ENCODE assay signal across 12 cellular contexts in the genomic region with DNA sequence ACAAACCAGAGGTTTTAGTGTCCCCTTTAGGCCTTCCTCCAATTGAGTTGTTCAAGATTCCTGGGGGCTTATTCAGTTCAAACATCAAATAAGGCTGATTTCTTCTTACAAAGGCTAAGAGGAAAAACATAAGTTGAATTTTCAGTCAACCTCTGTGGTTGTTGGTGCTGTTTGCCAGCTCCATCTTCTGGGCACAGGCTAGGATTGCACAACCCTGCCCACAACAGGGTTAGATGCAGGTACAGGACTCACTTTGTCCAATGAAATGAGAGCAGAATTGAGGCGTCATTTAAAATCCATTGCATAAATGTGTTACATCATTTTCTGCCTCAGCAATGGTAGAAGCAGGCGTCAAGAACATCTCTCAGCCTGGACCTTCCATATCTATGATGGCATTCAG.
DNase-seq lines count a peak whose midpoint lies in the region; ATAC-seq and TF ChIP-seq lines count a peak whose summit lies in the region.
"Had no signal": no experiment of that assay in that cellular context is flagged by ENCODE, and none has a peak within 500 bp of the region (broad histone marks: within the 10 kb centered on the region; RNA-seq: fewer than 3 reads in every experiment).

No MANE protein-coding gene starts in this region.

- H3K27ac Mint-ChIP-seq in neural progenitor cell = no peak overlapping the region
- H3K27ac Mint-ChIP-seq in activated CD8-positive, alpha-beta memory T cell treated with anti-CD3 and anti-CD28 coated beads, Interleukin-2, amount 10 ng/mL, durations not matched to agents 7 days and 5 days = no peak overlapping the region

- H4K20me1 ChIP-seq in mammary epithelial cell (ENCODE audit: insufficient read depth, low read length) (no peaks in the 10 kb centered on the region), neural progenitor cell (ENCODE audit: low read depth) (no peaks in the 10 kb centered on the region)

- no peaks in the 10 kb centered on the region for H3K36me3 Mint-ChIP-seq in neural progenitor cell
- no peaks in the 10 kb centered on the region for H3K36me3 Mint-ChIP-seq in activated CD8-positive, alpha-beta memory T cell treated with anti-CD3 and anti-CD28 coated beads, Interleukin-2, amount 10 ng/mL, durations not matched to agents 7 days and 5 days

- BruUV-seq in mammary epithelial cell (replicated peaks; lab: Mats Ljungman, UMichigan) = no TSS peak

- DNase-seq in DMS53 (lab: John Stamatoyannopoulos, UW) (peak; percentile 2), DMS53 treated with DMSO at 0.1 percent for 48 hours (lab: John Stamatoyannopoulos, UW; ENCODE audit: unreplicated experiment) (no peak), NAMALWA (ENCODE audit: low spot score) (peak; percentile 1), mammary epithelial cell (peak; percentile 14), neural progenitor cell (ENCODE audit: low spot score) (peak; percentile 37), NCI-H2171 treated with DMSO at 0.1 percent for 48 hours (lab: John Stamatoyannopoulos, UW) (no peak)
- no peak for DNase-seq in activated CD8-positive, alpha-beta memory T cell treated with anti-CD3 and anti-CD28 coated beads, Interleukin-2, amount 10 ng/mL, durations not matched to agents 7 days and 5 days
- DNase-seq: activated T-cell treated with anti-CD3 and anti-CD28 coated beads, Interleukin-2, amount 50 U/mL, for 4 hours; GDM1; Peyer's patch had no signal

- no peak for ATAC-seq in activated CD8-positive, alpha-beta memory T cell treated with anti-CD3 and anti-CD28 coated beads, Interleukin-2, amount 10 ng/mL, durations not matched to agents 7 days and 5 days
- ATAC-seq in HG02852 (IDR thresholded peaks at IDR 0.05; ENCODE audit: unreplicated experiment) = no peak
- ATAC-seq: activated T-cell treated with anti-CD3 and anti-CD28 coated beads, Interleukin-2, amount 50 U/mL, for 4 hours had no signal

- TF ChIP-seq CTCF in mammary epithelial cell (conservative IDR thresholded peaks at IDR 0.05 in 1 of 2, IDR thresholded peaks at IDR 0.05 in 1 of 2; ENCODE audit: extremely low read depth in 1 of 2, insufficient read depth in 1 of 2, low read depth in 1 of 2, low read length in 2 of 2) (peak; percentile 2 to 60), neural progenitor cell (IDR thresholded peaks at IDR 0.05) (peak; percentile 58)

- H3K4me3 ChIP-seq in mammary epithelial cell (replicated peaks in 1 of 3; ENCODE audit: insufficient read depth in 1 of 3, low read depth in 2 of 3, low read length in 3 of 3) (no peak overlapping the region), neural progenitor cell (no peak overlapping the region)
- H3K4me3 ChIP-seq: esophagus muscularis mucosa, Peyer's patch had no signal

- no peaks in the 10 kb centered on the region for H3K9me3 Mint-ChIP-seq in neural progenitor cell
- H3K9me3 Mint-ChIP-seq in activated CD8-positive, alpha-beta memory T cell treated with anti-CD3 and anti-CD28 coated beads, Interleukin-2, amount 10 ng/mL, durations not matched to agents 7 days and 5 days (ENCODE audit: low read depth) = no peaks in the 10 kb centered on the region
- H3K9me3 Mint-ChIP-seq: activated T-cell treated with anti-CD3 and anti-CD28 coated beads, Interleukin-2, amount 50 U/mL, for 4 hours had no signal

- no peaks in the 10 kb centered on the region for H3K4me1 ChIP-seq in mammary epithelial cell (ENCODE audit: insufficient read depth, low read length)
- H3K4me1 ChIP-seq in neural progenitor cell = peaks cover 9% of the 10 kb centered on the region
- H3K4me1 ChIP-seq: esophagus muscularis mucosa, Peyer's patch had no signal

- CTCF ChIA-PET in mammary epithelial cell (lab: Charles Lee; ENCODE audit: low non-redundant PET) = no interaction called here
- CTCF ChIA-PET in activated CD8-positive, alpha-beta memory T cell treated with anti-CD3 and anti-CD28 coated beads, Interleukin-2, amount 10 ng/mL, durations not matched to agents 7 days and 5 days (lab: Charles Lee) = no interaction called here

- no peak overlapping the region for H3K4me3 Mint-ChIP-seq in neural progenitor cell
- H3K4me3 Mint-ChIP-seq in activated CD8-positive, alpha-beta memory T cell treated with anti-CD3 and anti-CD28 coated beads, Interleukin-2, amount 10 ng/mL, durations not matched to agents 7 days and 5 days = no peak overlapping the region
- H3K4me3 Mint-ChIP-seq: activated T-cell treated with anti-CD3 and anti-CD28 coated beads, Interleukin-2, amount 50 U/mL, for 4 hours had no signal

- peaks cover 2% of the 10 kb centered on the region for H3K27me3 ChIP-seq in mammary epithelial cell (ENCODE audit: insufficient read depth, low read length)
- no peaks in the 10 kb centered on the region for H3K27me3 ChIP-seq in neural progenitor cell
- H3K27me3 ChIP-seq: Peyer's patch had no signal

- H3K27me3 Mint-ChIP-seq in neural progenitor cell (ENCODE audit: insufficient read depth, low read depth) = peaks cover 2% of the 10 kb centered on the region
- H3K27me3 Mint-ChIP-seq in activated CD8-positive, alpha-beta memory T cell treated with anti-CD3 and anti-CD28 coated beads, Interleukin-2, amount 10 ng/mL, durations not matched to agents 7 days and 5 days = no peaks in the 10 kb centered on the region

- H3K4me1 Mint-ChIP-seq in neural progenitor cell = no peaks in the 10 kb centered on the region
- H3K4me1 Mint-ChIP-seq in activated CD8-positive, alpha-beta memory T cell treated with anti-CD3 and anti-CD28 coated beads, Interleukin-2, amount 10 ng/mL, durations not matched to agents 7 days and 5 days = no peaks in the 10 kb centered on the region

- H3K9ac ChIP-seq in mammary epithelial cell (ENCODE audit: insufficient read depth, low read length) (no peak overlapping the region), neural progenitor cell (no peak overlapping the region)

- H3K79me2 ChIP-seq in mammary epithelial cell (ENCODE audit: insufficient read depth, low read length) (no peaks in the 10 kb centered on the region), neural progenitor cell (ENCODE audit: low read depth) (no peaks in the 10 kb centered on the region)

- H3K27ac ChIP-seq in mammary epithelial cell (ENCODE audit: insufficient read depth, low read depth, low read length) (no peak overlapping the region), neural progenitor cell (no peak overlapping the region)
- H3K27ac ChIP-seq: esophagus muscularis mucosa, Peyer's patch had no signal

- intact Hi-C loops in mammary epithelial cell (cut with micrococcal nuclease) = loop anchor here (10.0 kb wide), 1 partner anchor 167 kb away; no protein-coding TSS in a partner anchor

- 46% methylated on average over 2 of the region's 2 CpGs for WGBS in mammary epithelial cell (ENCODE audit: low coverage, missing lambda C conversion rate)

- H2AFZ ChIP-seq in mammary epithelial cell (ENCODE audit: low read depth, low read length) (no peak overlapping the region), neural progenitor cell (replicated peaks) (peak overlapping the region; percentile 53)

- H3K9me3 ChIP-seq in mammary epithelial cell (replicated peaks; ENCODE audit: insufficient read depth, low read length) (no peaks in the 10 kb centered on the region), neural progenitor cell (ENCODE audit: low read depth) (no peaks in the 10 kb centered on the region)
- H3K9me3 ChIP-seq: esophagus muscularis mucosa, Peyer's patch had no signal

- no peaks in the 10 kb centered on the region for H3F3A ChIP-seq in neural progenitor cell (ENCODE audit: low read depth)

- dilution Hi-C loops in mammary epithelial cell (cut with HindIII; ENCODE audit: low sequenced_read_pairs) = no loop called here

- in situ Hi-C loops in mammary epithelial cell (cut with MboI; ENCODE audit: low sequenced_read_pairs in 2 of 2) = no loop called here

- H3K4me2 ChIP-seq in mammary epithelial cell (ENCODE audit: insufficient read depth, low read depth, low read length) = no peak overlapping the region
- no peak overlapping the region for H3K4me2 ChIP-seq in neural progenitor cell

- H3K36me3 ChIP-seq in mammary epithelial cell (ENCODE audit: insufficient read depth, low read length) (no peaks in the 10 kb centered on the region), neural progenitor cell (no peaks in the 10 kb centered on the region)
- H3K36me3 ChIP-seq: esophagus muscularis mucosa, Peyer's patch had no signal

Comparison
In these comparisons a context has a peak if more than half of its experiments do, and no peak if none do; other contexts are left out.
1. DNase-seq: peak in DMS53 (single experiment), NAMALWA (single experiment), mammary epithelial cell (single experiment) and neural progenitor cell (single experiment); none in DMS53 treated with DMSO at 0.1 percent for 48 hours (single experiment), NCI-H2171 treated with DMSO at 0.1 percent for 48 hours (single experiment) and activated CD8-positive, alpha-beta memory T cell treated with anti-CD3 and anti-CD28 coated beads, Interleukin-2, amount 10 ng/mL, durations not matched to agents 7 days and 5 days (single experiment).